Comparison of ENCODE assay signal across 30 cellular contexts in the genomic region with DNA sequence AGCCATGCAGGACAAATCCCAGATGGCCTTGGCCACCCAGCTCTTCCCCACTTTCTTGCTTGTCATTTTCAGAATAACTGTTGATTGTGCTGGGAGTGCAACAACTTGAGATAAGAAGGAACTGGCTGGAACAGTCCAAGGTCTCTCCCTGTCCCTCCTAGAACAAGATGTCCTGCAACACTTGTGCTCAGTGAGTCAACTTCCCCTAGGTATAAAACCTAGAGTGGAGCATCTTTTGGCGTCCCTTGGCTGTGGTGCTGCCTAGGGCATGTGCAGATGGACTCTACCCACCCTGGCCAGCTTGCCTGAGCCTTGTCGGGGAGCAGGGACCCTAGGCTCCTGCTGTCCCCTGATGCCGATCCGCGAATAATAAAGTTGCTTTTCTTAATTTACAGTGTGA. TPM values are rescaled to one million over a fixed set of nuclear protein-coding genes. Genes with fewer than 3 reads are reported as not detected.
"Had no signal": no experiment of that assay in that cellular context is flagged by ENCODE, and none has a peak within 500 bp of the region (broad histone marks: within the 10 kb centered on the region; RNA-seq: fewer than 3 reads in every experiment).

No MANE protein-coding gene starts in this region.

- H3K4me1 ChIP-seq: colonic mucosa, esophagus squamous epithelium, gastrocnemius medialis, heart right ventricle, left lung, lower lobe of right lung had no signal

- H3K4me3 ChIP-seq: colonic mucosa, esophagus squamous epithelium, gastrocnemius medialis, heart right ventricle, left lung, lower lobe of right lung, mucosa of descending colon had no signal

- DNase-seq: colonic mucosa; cortex of kidney; effector CD8-positive, alpha-beta T cell; effector memory CD8-positive, alpha-beta T cell; endodermal cell; erythroblast; esophagus squamous epithelium; foreskin fibroblast; foreskin melanocyte; gastrocnemius medialis; glutamatergic neuron; head of caudate nucleus; heart right ventricle; hippocampal formation; left cardiac atrium; left ventricle myocardium superior; lower lobe of right lung; mesenchymal stem cell; mucosa of descending colon; naive B cell had no signal

- H3K27ac ChIP-seq: colonic mucosa, epithelial cell of prostate, esophagus squamous epithelium, gastrocnemius medialis, heart right ventricle, left lung, lower lobe of right lung had no signal

- H3K9me3 ChIP-seq: colonic mucosa, gastrocnemius medialis, mucosa of descending colon had no signal

- H3K27me3 ChIP-seq: colonic mucosa had no signal

- H3K36me3 ChIP-seq: colonic mucosa, esophagus squamous epithelium, gastrocnemius medialis, heart right ventricle, left lung, lower lobe of right lung had no signal

- ATAC-seq: effector memory CD8-positive, alpha-beta T cell; esophagus mucosa; gastrocnemius medialis; heart right ventricle; left cardiac atrium; left lung; left ventricle myocardium superior; lower lobe of right lung; mucosa of descending colon had no signal

RNA-seq across cellular contexts. Expression of a gene that starts 50.7 kb away (rescaled TPM):
- total RNA-seq: colonic mucosa, dermis microvascular lymphatic vessel endothelial cell, endodermal cell, esophagus mucosa, esophagus squamous epithelium, gastrocnemius medialis, glomerular endothelial cell, heart right ventricle, kidney epithelial cell, left cardiac atrium, left lung, left ventricle myocardium superior, lower lobe of right lung, lung microvascular endothelial cell, mesenteric fat pad, myocyte had no signal
- polyA plus RNA-seq: heart right ventricle, keratinocyte had no signal
